ENCODE assay signal across 9 cellular contexts in the genomic region with DNA sequence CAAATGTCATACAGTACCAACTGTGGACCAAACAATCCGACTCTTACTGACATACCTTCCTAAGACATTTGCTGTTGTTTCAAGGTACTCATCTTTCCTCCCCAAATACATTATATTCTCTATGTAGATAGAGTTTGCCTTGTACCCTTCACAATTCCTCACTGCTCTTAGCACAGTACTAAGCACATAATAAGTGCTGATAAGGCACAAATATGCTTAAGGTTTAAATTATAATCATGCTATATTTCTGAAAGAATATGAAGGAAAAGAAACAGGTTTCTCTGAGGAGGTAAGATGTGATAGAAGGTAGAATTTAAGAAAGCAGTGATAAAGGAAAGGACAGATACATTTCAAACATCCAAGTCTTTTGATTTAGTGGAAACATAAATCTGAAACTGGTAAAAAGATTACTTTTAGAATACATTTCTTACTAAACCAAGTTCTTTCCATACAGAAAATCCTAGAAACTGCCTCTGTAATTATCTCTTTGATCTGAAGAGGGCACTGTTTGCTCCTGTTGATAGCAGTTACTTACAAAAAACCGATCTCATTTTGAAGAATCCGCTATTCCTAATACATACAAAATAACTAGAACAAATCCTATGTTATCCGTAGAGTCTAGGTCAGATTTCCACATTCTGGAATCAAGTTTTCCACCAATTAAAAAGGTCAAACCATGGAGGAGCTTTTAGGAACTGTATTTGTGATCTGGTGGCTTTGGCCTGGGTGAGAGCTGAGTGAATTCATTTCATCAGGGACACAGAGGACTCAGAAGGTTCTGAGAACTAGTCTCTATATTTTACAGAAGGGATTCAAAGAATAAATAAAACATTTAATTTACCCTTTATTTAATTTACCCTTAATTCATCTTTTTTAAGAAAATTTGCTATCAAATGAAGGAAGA.
DNase-seq lines count a peak whose midpoint lies in the region; ATAC-seq, FAIRE-seq and TF ChIP-seq lines count a peak whose summit lies in the region.
"Had no signal": no experiment of that assay in that cellular context is flagged by ENCODE, and none has a peak within 500 bp of the region (broad histone marks: within the 10 kb centered on the region; RNA-seq: fewer than 3 reads in every experiment).

No MANE protein-coding gene starts in this region.

- intact Hi-C loops in A673 (cut with micrococcal nuclease; ENCODE audit: unreplicated experiment): no loop called here

- no peaks in the 10 kb centered on the region for H3K36me3 ChIP-seq in A673 (ENCODE audit: insufficient read depth, low read length, poor library complexity, severe bottlenecking)

- H3K27me3 ChIP-seq in A673 (replicated peaks; ENCODE audit: insufficient read depth, low read depth, low read length, poor library complexity): no peaks in the 10 kb centered on the region

- no peak for TF ChIP-seq POLR2A in GM12891 (IDR thresholded peaks at IDR 0.05; ENCODE audit: low read depth, low read length)
- no peak for TF ChIP-seq POLR2A in H54 (IDR thresholded peaks at IDR 0.05; ENCODE audit: low read depth, low read length)

- in situ Hi-C loops in GM13977 (cut with MboI; ENCODE audit: low pct_unique_long_range_greater_than_20kb, low sequenced_read_pairs, unreplicated experiment): no loop called here

- BruUV-seq in A673 (replicated peaks; lab: Mats Ljungman, UMichigan): no TSS peak

- POLR2A ChIA-PET in A673 (lab: Charles Lee; ENCODE audit: low non-redundant PET): no interaction called here

- TF ChIP-seq CTCF in A673 (conservative IDR thresholded peaks at IDR 0.05; ENCODE audit: low read depth, low read length) (peak; percentile 80), GM13977 (IDR thresholded peaks at IDR 0.05; ENCODE audit: extremely low read depth, insufficient read depth, missing control alignments) (peak; percentile 57)

- DNase-seq in A673 (ENCODE audit: low spot score) (peak; percentile 45), GM13977 (ENCODE audit: low spot score) (peak; percentile 15), iPS-NIHi7 (ENCODE audit: extremely low spot score) (peak; percentile 23), GM12891 (ENCODE audit: insufficient read length, low spot score) (no peak), H54 (ENCODE audit: insufficient read length, low spot score) (no peak)
- DNase-seq: NCI-H510A had no signal

- no peaks in the 10 kb centered on the region for H3K9me3 ChIP-seq in A673 (ENCODE audit: low read depth, low read length, poor library complexity, severe bottlenecking)

- H3K4me3 ChIP-seq in A673 (ENCODE audit: low read depth, low read length, poor library complexity, severe bottlenecking): no peak overlapping the region

- FAIRE-seq in GM12891 (lab: Jason Lieb, UNC) (no peak), H54 (lab: Jason Lieb, UNC) (no peak)

- CTCF ChIA-PET in A673 (lab: Charles Lee): interaction anchor here (1.4 kb wide), 1 partner anchor 98 kb away, joined by 3 read pairs; no protein-coding TSS in a partner anchor

- H3K4me1 ChIP-seq in A673 (ENCODE audit: insufficient read depth, low read length, poor library complexity, severe bottlenecking): no peaks in the 10 kb centered on the region

- H3K27ac ChIP-seq in A673 (ENCODE audit: low read depth, low read length, poor library complexity, severe bottlenecking): no peak overlapping the region

- ATAC-seq in SK-N-SH treated with all-trans-retinoic acid at 6 μM for 48 hours (peak; percentile 46; the same call in 1 of the 3 replicates), HG03432 (IDR thresholded peaks at IDR 0.05; ENCODE audit: unreplicated experiment) (no peak), GM19467 (IDR thresholded peaks at IDR 0.05; ENCODE audit: unreplicated experiment) (no peak)

TF ChIP-seq in SK-N-SH treated with all-trans-retinoic acid at 6 μM for 48 hours, 23 proteins besides CTCF, POLR2A, EP300 and RAD21 (continues in another document):
- TF ChIP-seq ZNF8 (CRISPR knock-in tag; IDR thresholded peaks at IDR 0.05) (no peak), ZFP30 (CRISPR knock-in tag; IDR thresholded peaks at IDR 0.05) (no peak), TCF4 (CRISPR knock-in tag; IDR thresholded peaks at IDR 0.05; ENCODE audit: borderline replicate concordance) (no peak), ZC3H10 (CRISPR knock-in tag; IDR thresholded peaks at IDR 0.05) (no peak), ESRRG (CRISPR knock-in tag; IDR thresholded peaks at IDR 0.05) (no peak), BACH2 (CRISPR knock-in tag; IDR thresholded peaks at IDR 0.05; ENCODE audit: borderline replicate concordance) (no peak)
- TF ChIP-seq, protein P1, sequence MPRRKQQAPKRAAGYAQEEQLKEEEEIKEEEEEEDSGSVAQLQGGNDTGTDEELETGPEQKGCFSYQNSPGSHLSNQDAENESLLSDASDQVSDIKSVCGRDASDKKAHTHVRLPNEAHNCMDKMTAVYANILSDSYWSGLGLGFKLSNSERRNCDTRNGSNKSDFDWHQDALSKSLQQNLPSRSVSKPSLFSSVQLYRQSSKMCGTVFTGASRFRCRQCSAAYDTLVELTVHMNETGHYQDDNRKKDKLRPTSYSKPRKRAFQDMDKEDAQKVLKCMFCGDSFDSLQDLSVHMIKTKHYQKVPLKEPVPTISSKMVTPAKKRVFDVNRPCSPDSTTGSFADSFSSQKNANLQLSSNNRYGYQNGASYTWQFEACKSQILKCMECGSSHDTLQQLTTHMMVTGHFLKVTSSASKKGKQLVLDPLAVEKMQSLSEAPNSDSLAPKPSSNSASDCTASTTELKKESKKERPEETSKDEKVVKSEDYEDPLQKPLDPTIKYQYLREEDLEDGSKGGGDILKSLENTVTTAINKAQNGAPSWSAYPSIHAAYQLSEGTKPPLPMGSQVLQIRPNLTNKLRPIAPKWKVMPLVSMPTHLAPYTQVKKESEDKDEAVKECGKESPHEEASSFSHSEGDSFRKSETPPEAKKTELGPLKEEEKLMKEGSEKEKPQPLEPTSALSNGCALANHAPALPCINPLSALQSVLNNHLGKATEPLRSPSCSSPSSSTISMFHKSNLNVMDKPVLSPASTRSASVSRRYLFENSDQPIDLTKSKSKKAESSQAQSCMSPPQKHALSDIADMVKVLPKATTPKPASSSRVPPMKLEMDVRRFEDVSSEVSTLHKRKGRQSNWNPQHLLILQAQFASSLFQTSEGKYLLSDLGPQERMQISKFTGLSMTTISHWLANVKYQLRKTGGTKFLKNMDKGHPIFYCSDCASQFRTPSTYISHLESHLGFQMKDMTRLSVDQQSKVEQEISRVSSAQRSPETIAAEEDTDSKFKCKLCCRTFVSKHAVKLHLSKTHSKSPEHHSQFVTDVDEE (CRISPR knock-in tag; IDR thresholded peaks at IDR 0.05): no peak

TF ChIP-seq in GM12891, 5 proteins besides CTCF, POLR2A, EP300 and RAD21:
- TF ChIP-seq SPI1 (IDR thresholded peaks at IDR 0.05; ENCODE audit: low read depth, low read length) (no peak), POLR2AphosphoS5 (IDR thresholded peaks at IDR 0.05; ENCODE audit: low read depth, low read length) (no peak), PAX5 (IDR thresholded peaks at IDR 0.05; ENCODE audit: insufficient read depth, low read length, severe bottlenecking) (no peak), POU2F2 (IDR thresholded peaks at IDR 0.05; ENCODE audit: low read depth, low read length) (no peak), TAF1 (IDR thresholded peaks at IDR 0.05; ENCODE audit: low read depth, low read length) (no peak)

Comparison
In these comparisons a context has a peak if more than half of its experiments do, and no peak if none do; other contexts are left out.
1. DNase-seq: peak in A673 (single experiment), GM13977 (single experiment) and iPS-NIHi7 (single experiment); none in GM12891 (single experiment) and H54 (single experiment).